ENCODE assay signal across 8 cellular contexts in the genomic region with DNA sequence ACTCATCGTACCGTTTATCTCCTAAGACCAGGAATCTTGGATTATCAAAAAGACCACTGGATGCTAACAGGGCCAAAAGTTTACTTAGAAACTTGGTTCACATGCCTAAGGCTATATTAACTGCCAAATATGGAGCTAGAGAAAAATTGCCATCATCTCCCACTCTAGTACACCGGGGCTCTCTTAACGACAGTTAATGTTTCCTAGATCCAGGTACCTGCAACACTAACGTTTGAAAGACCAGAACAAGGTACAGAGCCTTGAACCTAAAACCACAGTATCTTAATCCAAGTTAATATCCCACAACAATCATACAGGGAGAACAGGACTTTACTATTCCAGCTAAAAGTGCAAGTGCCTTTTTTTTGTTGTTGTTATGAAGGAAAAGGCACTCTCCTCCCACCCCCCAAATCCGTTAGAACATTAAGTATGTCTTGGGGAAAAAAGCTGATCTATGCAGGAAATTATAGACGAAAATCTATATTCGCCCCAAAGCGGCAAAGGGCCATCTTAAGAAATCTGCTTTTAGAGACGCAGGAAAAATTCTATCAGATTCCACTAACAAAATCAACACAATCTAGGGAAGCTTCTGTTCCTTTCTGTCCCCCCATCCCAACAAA. TPM values are rescaled to one million over a fixed set of nuclear protein-coding genes. Genes with fewer than 3 reads are reported as not detected.
A peak's percentile ranks its signal among the peaks of the same experiment; 100 is the strongest.
DNase-seq lines count a peak whose midpoint lies in the region; ATAC-seq, FAIRE-seq and TF ChIP-seq lines count a peak whose summit lies in the region.

No MANE protein-coding gene starts in this region.

- H3K27me3 Mint-ChIP-seq in T-helper 2 cell treated with Interferon-gamma antibody and Interleukin-4, amounts not matched to agents 5 μg/mL and 100 μg/mL, for 36 hours (ENCODE audit: low read depth), result no peaks in the 10 kb centered on the region

- H4K20me1 ChIP-seq in keratinocyte (ENCODE audit: control insufficient read depth, extremely low read depth, insufficient read depth, low read length), result no peaks in the 10 kb centered on the region

- ATAC-seq in activated naive CD4-positive, alpha-beta T cell treated with anti-CD3 and anti-CD28 coated beads, Interleukin-2, amount 50 U/mL, for 72 hours, result no peak
- ATAC-seq in HG03025 (IDR thresholded peaks at IDR 0.05; ENCODE audit: low FRiP score, unreplicated experiment), result no peak

- H3K4me1 ChIP-seq in keratinocyte (ENCODE audit: control insufficient read depth, extremely low read depth, insufficient read depth, low read length), result peaks cover 21% of the 10 kb centered on the region

- H3K9ac ChIP-seq in keratinocyte (ENCODE audit: control insufficient read depth, extremely low read depth, insufficient read depth, low read length), result peak overlapping the region; percentile 95

- H2AFZ ChIP-seq in keratinocyte (ENCODE audit: control insufficient read depth, low read length), result peak overlapping the region; percentile 88

- H3K9me3 ChIP-seq in keratinocyte (ENCODE audit: control insufficient read depth, low read depth, low read length), result no peaks in the 10 kb centered on the region

- H3K4me2 ChIP-seq in keratinocyte (ENCODE audit: control insufficient read depth, extremely low read depth, insufficient read depth, low read depth, low read length), result peak overlapping the region; percentile 95

- peak overlapping the region; percentile 98 for H3K4me3 Mint-ChIP-seq in T-helper 2 cell treated with Interferon-gamma antibody and Interleukin-4, amounts not matched to agents 5 μg/mL and 100 μg/mL, for 36 hours

- peaks cover 13% of the 10 kb centered on the region for H3K36me3 Mint-ChIP-seq in T-helper 2 cell treated with Interferon-gamma antibody and Interleukin-4, amounts not matched to agents 5 μg/mL and 100 μg/mL, for 36 hours (ENCODE audit: low read depth)
- peaks cover 20 to 27% of the 10 kb centered on the region in 2 donors for H3K36me3 Mint-ChIP-seq in activated naive CD4-positive, alpha-beta T cell treated with anti-CD3 and anti-CD28 coated beads, Interleukin-2, amount 50 U/mL, for 72 hours

- TF ChIP-seq CTCF in keratinocyte (optimal IDR thresholded peaks at IDR 0.05 in 1 of 3, IDR thresholded peaks at IDR 0.05 in 1 of 3, conservative IDR thresholded peaks at IDR 0.05 in 1 of 3; ENCODE audit: extremely low read depth in 1 of 3, insufficient read depth in 2 of 3, low read length in 3 of 3), result no peak

- dilution Hi-C loops in keratinocyte (cut with MboI; ENCODE audit: extremely low pct_ligation_motif_present, low sequenced_read_pairs), result no loop called here

- peak overlapping the region; percentile 88 for H3K27ac ChIP-seq in keratinocyte (ENCODE audit: control insufficient read depth, insufficient read depth, low read length)
- peak overlapping the region; percentile 77 for H3K27ac ChIP-seq in temporal lobe (ENCODE audit: low read depth, low read length)

- H3K9me1 ChIP-seq in keratinocyte (ENCODE audit: control insufficient read depth, extremely low read depth, insufficient read depth, low read length), result no peaks in the 10 kb centered on the region

- DNase-seq in T-helper 2 cell treated with Interferon-gamma antibody and Interleukin-4, amounts not matched to agents 5 μg/mL and 100 μg/mL, for 36 hours (ENCODE audit: low spot score), result no peak
- DNase-seq in T-helper 2 cell, result no peak
- no peak for DNase-seq in activated naive CD4-positive, alpha-beta T cell treated with anti-CD3 and anti-CD28 coated beads, Interleukin-2, amount 50 U/mL, for 72 hours (ENCODE audit: low spot score in 2 of 2)
- DNase-seq in keratinocyte (ENCODE audit: low read depth, low spot score), result no peak
- no peak for DNase-seq in iPS-NIHi11 (ENCODE audit: low spot score)
- no peak for DNase-seq in D341Med (ENCODE audit: low spot score)

- peaks cover 47% of the 10 kb centered on the region for H3K4me1 Mint-ChIP-seq in T-helper 2 cell treated with Interferon-gamma antibody and Interleukin-4, amounts not matched to agents 5 μg/mL and 100 μg/mL, for 36 hours (ENCODE audit: low read depth)

- peaks cover 62% of the 10 kb centered on the region for H3K79me2 ChIP-seq in keratinocyte (ENCODE audit: control insufficient read depth, insufficient read depth, low read length)

- no peaks in the 10 kb centered on the region for H3K9me3 Mint-ChIP-seq in T-helper 2 cell treated with Interferon-gamma antibody and Interleukin-4, amounts not matched to agents 5 μg/mL and 100 μg/mL, for 36 hours
- no peaks in the 10 kb centered on the region for H3K9me3 Mint-ChIP-seq in activated naive CD4-positive, alpha-beta T cell treated with anti-CD3 and anti-CD28 coated beads, Interleukin-2, amount 50 U/mL, for 72 hours

- no peak for FAIRE-seq in keratinocyte (lab: Jason Lieb, UNC)

- no peaks in the 10 kb centered on the region for H3K27me3 ChIP-seq in keratinocyte (ENCODE audit: control insufficient read depth, extremely low read depth, insufficient read depth, low read length)

- H3K36me3 ChIP-seq in keratinocyte (ENCODE audit: control insufficient read depth in 2 of 2, extremely low read depth in 1 of 2, insufficient read depth in 2 of 2, low read length in 2 of 2), result no peaks in the 10 kb centered on the region

- peak overlapping the region; percentile 99 for H3K27ac Mint-ChIP-seq in T-helper 2 cell treated with Interferon-gamma antibody and Interleukin-4, amounts not matched to agents 5 μg/mL and 100 μg/mL, for 36 hours
- peak overlapping the region; percentile 99 for H3K27ac Mint-ChIP-seq in activated naive CD4-positive, alpha-beta T cell treated with anti-CD3 and anti-CD28 coated beads, Interleukin-2, amount 50 U/mL, for 72 hours

- peak overlapping the region; percentile 74 to 95 (median 94) for H3K4me3 ChIP-seq in keratinocyte (ENCODE audit: control insufficient read depth in 2 of 3, extremely low read depth in 1 of 3, insufficient read depth in 2 of 3, low read depth in 1 of 3, low read length in 3 of 3)

RNA-seq across cellular contexts. Expression of a gene that starts 1.3 kb away (rescaled TPM):
- total RNA-seq in activated naive CD4-positive, alpha-beta T cell treated with anti-CD3 and anti-CD28 coated beads, Interleukin-2, amount 50 U/mL, for 72 hours, result 100 to 1,000 TPM; 118 to 122 TPM
- 85.9 to 137 TPM (median 107 TPM) in 3 replicates for polyA plus RNA-seq in keratinocyte
- polyA plus RNA-seq in keratinocyte (2011; ENCODE audit: low read depth), result 339 TPM
- polyA plus RNA-seq in keratinocyte (2011; cell fraction: cytosol; rRNA removed), result 73.9 and 130 TPM in 2 replicates
- polyA plus RNA-seq in keratinocyte (2011; cell fraction: nucleus; rRNA removed), result 98.1 and 125 TPM in 2 replicates
- 61.7 and 118 TPM in 2 replicates for polyA plus RNA-seq in keratinocyte (2012; ENCODE audit: low replicate concordance)
- polyA minus RNA-seq in keratinocyte, result 18.9 to 137 TPM (median 73.9 TPM) in 3 replicates
- polyA minus RNA-seq in keratinocyte (2011; cell fraction: cytosol; rRNA and poly(A)+ RNA removed), result 83.8 TPM
- polyA minus RNA-seq in keratinocyte (2011; cell fraction: nucleus; rRNA and poly(A)+ RNA removed), result 64.8 and 126 TPM in 2 replicates
- 277 TPM for total RNA-seq in temporal lobe

RNA-seq across cellular contexts. Expression of a gene that starts 41.6 kb away (rescaled TPM):
- total RNA-seq in activated naive CD4-positive, alpha-beta T cell treated with anti-CD3 and anti-CD28 coated beads, Interleukin-2, amount 50 U/mL, for 72 hours, result 1 to 10 TPM; 1.5 to 2.9 TPM
- 0.50 to 0.64 TPM (median 0.61 TPM) in 3 replicates for polyA plus RNA-seq in keratinocyte
- not detected for polyA plus RNA-seq in keratinocyte (2011; ENCODE audit: low read depth)
- 0.60 and 0.94 TPM in 2 replicates for polyA plus RNA-seq in keratinocyte (2011; cell fraction: cytosol; rRNA removed)
- 0.69 and 1.0 TPM in 2 replicates for polyA plus RNA-seq in keratinocyte (2011; cell fraction: nucleus; rRNA removed)
- polyA plus RNA-seq in keratinocyte (2012; ENCODE audit: low replicate concordance), result 0.08 and 0.53 TPM in 2 replicates
- 0.45 to 3.4 TPM (median 1.6 TPM) in 3 replicates for polyA minus RNA-seq in keratinocyte
- not detected for polyA minus RNA-seq in keratinocyte (2011; cell fraction: cytosol; rRNA and poly(A)+ RNA removed)
- polyA minus RNA-seq in keratinocyte (2011; cell fraction: nucleus; rRNA and poly(A)+ RNA removed), result 2.1 and 2.9 TPM in 2 replicates
- 41.8 TPM for total RNA-seq in temporal lobe

RNA-seq across cellular contexts. Expression of a gene that starts 52.5 kb away (rescaled TPM):
- total RNA-seq in activated naive CD4-positive, alpha-beta T cell treated with anti-CD3 and anti-CD28 coated beads, Interleukin-2, amount 50 U/mL, for 72 hours, result 10 to 100 TPM; 44.7 to 50.6 TPM
- 47.8 to 75.4 TPM (median 54.2 TPM) in 3 replicates for polyA plus RNA-seq in keratinocyte
- 39.1 TPM for polyA plus RNA-seq in keratinocyte (2011; ENCODE audit: low read depth)
- polyA plus RNA-seq in keratinocyte (2011; cell fraction: cytosol; rRNA removed), result 28.7 and 59.2 TPM in 2 replicates
- polyA plus RNA-seq in keratinocyte (2011; cell fraction: nucleus; rRNA removed), result 61.2 and 84.8 TPM in 2 replicates
- polyA plus RNA-seq in keratinocyte (2012; ENCODE audit: low replicate concordance), result 31.9 and 45.9 TPM in 2 replicates
- polyA minus RNA-seq in keratinocyte, result 15.2 to 48.5 TPM (median 33.1 TPM) in 3 replicates
- polyA minus RNA-seq in keratinocyte (2011; cell fraction: cytosol; rRNA and poly(A)+ RNA removed), result 30.9 TPM
- 38.6 and 75.3 TPM in 2 replicates for polyA minus RNA-seq in keratinocyte (2011; cell fraction: nucleus; rRNA and poly(A)+ RNA removed)
- 36.4 TPM for total RNA-seq in temporal lobe

Comparison
In these comparisons a context has a peak if more than half of its experiments do, and no peak if none do; other contexts are left out.
1. RNA of a gene that starts 41.6 kb away (total RNA-seq): 41.8 TPM in temporal lobe (single experiment); 1.5 to 2.9 TPM in activated naive CD4-positive, alpha-beta T cell treated with anti-CD3 and anti-CD28 coated beads, Interleukin-2, amount 50 U/mL, for 72 hours; every median in the first group is over 10 times any median in the second.